Comparison of ENCODE assay signal across 12 cellular contexts in genomic region chr7:55441668-55442305, GRCh38.
DNase-seq lines count a peak whose midpoint lies in the region; ATAC-seq, FAIRE-seq and TF ChIP-seq lines count a peak whose summit lies in the region.
"Had no signal": no experiment of that assay in that cellular context is flagged by ENCODE, and none has a peak within 500 bp of the region (broad histone marks: within the 10 kb centered on the region; RNA-seq: fewer than 3 reads in every experiment).

No MANE protein-coding gene starts in this region.

- no peak overlapping the region for H3K27ac Mint-ChIP-seq in mesothelial cell of epicardium

- peaks cover 6% of the 10 kb centered on the region for H3K4me1 Mint-ChIP-seq in mesothelial cell of epicardium

- no peak for TF ChIP-seq POLR2A in H54 (IDR thresholded peaks at IDR 0.05; ENCODE audit: low read depth, low read length)
- TF ChIP-seq POLR2A in GM18505 (IDR thresholded peaks at IDR 0.05; ENCODE audit: borderline replicate concordance, extremely low read depth, insufficient read depth, insufficient read length): no peak

- ATAC-seq in GM18505 (IDR thresholded peaks at IDR 0.05; ENCODE audit: unreplicated experiment): no peak
- ATAC-seq: stimulated activated naive CD8-positive, alpha-beta T cell treated with anti-CD3 and anti-CD28 coated beads, Interleukin-15, Interleukin-2, amounts not matched to agents 100 U/mL and 50 U/mL, for 24 hours had no signal

- no peaks in the 10 kb centered on the region for H3K36me3 Mint-ChIP-seq in mesothelial cell of epicardium

- TF ChIP-seq CTCF in astrocyte of the cerebellum (IDR thresholded peaks at IDR 0.05; ENCODE audit: low read depth, low read length, missing control alignments) (no peak), mesothelial cell of epicardium (IDR thresholded peaks at IDR 0.05; ENCODE audit: unreplicated experiment) (no peak)

- in situ Hi-C loops in astrocyte of the cerebellum (cut with HindIII; ENCODE audit: low sequenced_read_pairs): no loop called here

- H3K4me3 Mint-ChIP-seq in mesothelial cell of epicardium: no peak overlapping the region
- H3K4me3 Mint-ChIP-seq: CD4-positive, alpha-beta memory T cell had no signal

- DNase-seq in AG08396 (ENCODE audit: low spot score) (peak; percentile 82), H54 (ENCODE audit: insufficient read length, low spot score) (peak; percentile 73), astrocyte of the cerebellum (ENCODE audit: low read depth) (peak; percentile 29), iris pigment epithelial cell (ENCODE audit: low read depth) (peak; percentile 63), NCI-H2171 (lab: John Stamatoyannopoulos, UW) (no peak), mesothelial cell of epicardium (ENCODE audit: low spot score in 2 of 2, unreplicated experiment in 2 of 2) (no peak), retina (no peak)
- DNase-seq: CD4-positive, alpha-beta memory T cell; NCI-H774; stimulated activated CD4-positive, alpha-beta T cell treated with anti-CD3 and anti-CD28 coated beads, Interleukin-4, amount 100 ng/mL, for 4 hours; stimulated activated naive CD8-positive, alpha-beta T cell treated with anti-CD3 and anti-CD28 coated beads, Interleukin-15, Interleukin-2, amounts not matched to agents 100 U/mL and 50 U/mL, for 24 hours had no signal

- H3K9me3 Mint-ChIP-seq in mesothelial cell of epicardium: peaks cover 3% of the 10 kb centered on the region

- no peak overlapping the region for H3K4me3 ChIP-seq in astrocyte of the cerebellum (ENCODE audit: low read depth, low read length)

- H3K27me3 Mint-ChIP-seq in mesothelial cell of epicardium (ENCODE audit: low read depth): no peaks in the 10 kb centered on the region
- H3K27me3 Mint-ChIP-seq: CD4-positive, alpha-beta memory T cell had no signal

- FAIRE-seq in H54 (lab: Jason Lieb, UNC): no peak

Comparison
In these comparisons a context has a peak if more than half of its experiments do, and no peak if none do; other contexts are left out.
1. DNase-seq: peak in AG08396 (single experiment), H54 (single experiment), astrocyte of the cerebellum (single experiment) and iris pigment epithelial cell (single experiment); none in NCI-H2171 (single experiment), mesothelial cell of epicardium (0 of 2) and retina (single experiment).